ENCODE assay signal across 8 cellular contexts in genomic region chr17:81832608-81833159, GRCh38. TPM values are rescaled to one million over a fixed set of nuclear protein-coding genes. Genes with fewer than 3 reads are reported as not detected.
A peak's percentile ranks its signal among the peaks of the same experiment; 100 is the strongest.
DNase-seq lines count a peak whose midpoint lies in the region; FAIRE-seq and TF ChIP-seq lines count a peak whose summit lies in the region.

No MANE protein-coding gene starts in this region.

- H3K4me3 ChIP-seq in keratinocyte (ENCODE audit: control insufficient read depth in 2 of 3, extremely low read depth in 1 of 3, insufficient read depth in 2 of 3, low read depth in 1 of 3, low read length in 3 of 3): peak overlapping the region; percentile 45 to 56 (median 51)

- H3K9me3 Mint-ChIP-seq in HFFc6: no peaks in the 10 kb centered on the region

- H3K36me3 ChIP-seq in keratinocyte (ENCODE audit: control insufficient read depth in 2 of 2, extremely low read depth in 1 of 2, insufficient read depth in 2 of 2, low read length in 2 of 2): peaks cover 0 to 3% of the 10 kb centered on the region in 2 experiments

- no peaks in the 10 kb centered on the region for H3K36me3 Mint-ChIP-seq in HFFc6 (ENCODE audit: low read depth)

- H3K27ac Mint-ChIP-seq in HFFc6: peak overlapping the region; percentile 95

- no peak for TF ChIP-seq CTCF in GM13977 (IDR thresholded peaks at IDR 0.05; ENCODE audit: extremely low read depth, insufficient read depth, missing control alignments)
- TF ChIP-seq CTCF in HFFc6 (IDR thresholded peaks at IDR 0.05): no peak
- no peak for TF ChIP-seq CTCF in keratinocyte (optimal IDR thresholded peaks at IDR 0.05 in 1 of 3, IDR thresholded peaks at IDR 0.05 in 1 of 3, conservative IDR thresholded peaks at IDR 0.05 in 1 of 3; ENCODE audit: extremely low read depth in 1 of 3, insufficient read depth in 2 of 3, low read length in 3 of 3)

- DNase-seq in GM13977 (ENCODE audit: low spot score) (peak; percentile 66), HFFc6 (peak; percentile 10), OCI-M1 (lab: John Stamatoyannopoulos, UW) (peak; percentile 73), astrocyte of the hippocampus (ENCODE audit: low read depth, low spot score) (peak; percentile 55), keratinocyte (ENCODE audit: low read depth, low spot score) (no peak), NCI-H1092 treated with DMSO at 0.1 percent for 48 hours (lab: John Stamatoyannopoulos, UW) (no peak), T-helper 9 cell (no peak)
- DNase-seq in stimulated activated CD4-positive, alpha-beta T cell treated with anti-CD3 and anti-CD28 coated beads, Interleukin-1b, Interleukin-23, amount 100 ng/mL, for 24 hours (ENCODE audit: low read depth in 4 of 4, low spot score in 1 of 4): peak in 3 of 4 experiments; percentile 21 to 38 (median 25)

- H3K27ac ChIP-seq in keratinocyte (ENCODE audit: control insufficient read depth, insufficient read depth, low read length): no peak overlapping the region

- no peaks in the 10 kb centered on the region for H3K9me3 ChIP-seq in keratinocyte (ENCODE audit: control insufficient read depth, low read depth, low read length)

- H3K9me1 ChIP-seq in keratinocyte (ENCODE audit: control insufficient read depth, extremely low read depth, insufficient read depth, low read length): no peaks in the 10 kb centered on the region

- dilution Hi-C loops in keratinocyte (cut with MboI; ENCODE audit: extremely low pct_ligation_motif_present, low sequenced_read_pairs): no loop called here

- peaks cover 21% of the 10 kb centered on the region for H3K4me1 ChIP-seq in keratinocyte (ENCODE audit: control insufficient read depth, extremely low read depth, insufficient read depth, low read length)

- peaks cover 17% of the 10 kb centered on the region for H3K4me1 Mint-ChIP-seq in HFFc6 (ENCODE audit: low read depth)

- H3K4me3 Mint-ChIP-seq in HFFc6: peak overlapping the region; percentile 86

- H3K4me2 ChIP-seq in keratinocyte (ENCODE audit: control insufficient read depth, extremely low read depth, insufficient read depth, low read depth, low read length): peak overlapping the region; percentile 87

- peak overlapping the region; percentile 4 for H2AFZ ChIP-seq in keratinocyte (ENCODE audit: control insufficient read depth, low read length)

- peaks cover 2% of the 10 kb centered on the region for H3K79me2 ChIP-seq in keratinocyte (ENCODE audit: control insufficient read depth, insufficient read depth, low read length)

- in situ Hi-C loops in GM13977 (cut with MboI; ENCODE audit: low pct_unique_long_range_greater_than_20kb, low sequenced_read_pairs, unreplicated experiment): no loop called here

- peak overlapping the region; percentile 62 for H3K9ac ChIP-seq in keratinocyte (ENCODE audit: control insufficient read depth, extremely low read depth, insufficient read depth, low read length)

- no peaks in the 10 kb centered on the region for H3K27me3 ChIP-seq in keratinocyte (ENCODE audit: control insufficient read depth, extremely low read depth, insufficient read depth, low read length)

- no peaks in the 10 kb centered on the region for H4K20me1 ChIP-seq in keratinocyte (ENCODE audit: control insufficient read depth, extremely low read depth, insufficient read depth, low read length)

- FAIRE-seq in keratinocyte (lab: Jason Lieb, UNC): no peak

- peaks cover 2% of the 10 kb centered on the region; the same call in 1 of the 2 replicates for H3K27me3 Mint-ChIP-seq in HFFc6 (ENCODE audit: insufficient read depth)

RNA-seq across cellular contexts. Expression of gene MCRIP1, which starts 0.4 kb away (rescaled TPM):
- 100 to 1,000 TPM in 2 of 6 experiments, 10 to 100 TPM in 4; 88.0 to 103 (median 92.8) TPM for total RNA-seq in HFFc6 (2021; fragmentation: NEBNext Ultra II Directional; extraction: Animal tissue kit (Norgen Biotek cat#: 25700))
- polyA plus RNA-seq in keratinocyte: 17.7 to 29.1 TPM (median 24.4 TPM) in 3 replicates
- 7.5 TPM for polyA plus RNA-seq in keratinocyte (2011; ENCODE audit: low read depth)
- 17.8 and 50.3 TPM in 2 replicates for polyA plus RNA-seq in keratinocyte (2011; cell fraction: cytosol; rRNA removed)
- polyA plus RNA-seq in keratinocyte (2011; cell fraction: nucleus; rRNA removed): 15.8 and 23.8 TPM in 2 replicates
- polyA plus RNA-seq in keratinocyte (2012; ENCODE audit: low replicate concordance): 16.7 and 30.2 TPM in 2 replicates
- 6.3 to 11.4 TPM (median 7.9 TPM) in 3 replicates for polyA minus RNA-seq in keratinocyte
- polyA minus RNA-seq in keratinocyte (2011; cell fraction: cytosol; rRNA and poly(A)+ RNA removed): 41.6 TPM
- 4.5 and 5.0 TPM in 2 replicates for polyA minus RNA-seq in keratinocyte (2011; cell fraction: nucleus; rRNA and poly(A)+ RNA removed)

RNA-seq across cellular contexts. Expression of gene PPP1R27, which starts 2.2 kb away (rescaled TPM):
- not detected for total RNA-seq in HFFc6 (2021; fragmentation: NEBNext Ultra II Directional; extraction: Animal tissue kit (Norgen Biotek cat#: 25700))
- polyA plus RNA-seq in keratinocyte: 0.12 to 0.99 TPM in 2 of 3 replicates, not detected in the other
- not detected for polyA plus RNA-seq in keratinocyte (2011; ENCODE audit: low read depth)
- polyA plus RNA-seq in keratinocyte (2011; cell fraction: cytosol; rRNA removed): 0.10 and 0.11 TPM in 2 replicates
- polyA plus RNA-seq in keratinocyte (2011; cell fraction: nucleus; rRNA removed): 1.2 and 1.3 TPM in 2 replicates
- polyA plus RNA-seq in keratinocyte (2012; ENCODE audit: low replicate concordance): 0.15 and 1.3 TPM in 2 replicates
- polyA minus RNA-seq in keratinocyte: not detected in 3 replicates
- not detected for polyA minus RNA-seq in keratinocyte (2011; cell fraction: cytosol; rRNA and poly(A)+ RNA removed)
- polyA minus RNA-seq in keratinocyte (2011; cell fraction: nucleus; rRNA and poly(A)+ RNA removed): not detected in 2 replicates

RNA-seq across cellular contexts. Expression of gene P4HB, which starts 27.7 kb away (rescaled TPM):
- total RNA-seq in HFFc6 (2021; fragmentation: NEBNext Ultra II Directional; extraction: Animal tissue kit (Norgen Biotek cat#: 25700)): 100 to 1,000 TPM; 790 to 981 (median 910) TPM
- polyA plus RNA-seq in keratinocyte: 75.2 to 149 TPM (median 110 TPM) in 3 replicates
- polyA plus RNA-seq in keratinocyte (2011; ENCODE audit: low read depth): 1,303 TPM
- polyA plus RNA-seq in keratinocyte (2011; cell fraction: cytosol; rRNA removed): 161 and 187 TPM in 2 replicates
- polyA plus RNA-seq in keratinocyte (2011; cell fraction: nucleus; rRNA removed): 310 and 353 TPM in 2 replicates
- polyA plus RNA-seq in keratinocyte (2012; ENCODE audit: low replicate concordance): 589 and 687 TPM in 2 replicates
- 110 to 568 TPM (median 110 TPM) in 3 replicates for polyA minus RNA-seq in keratinocyte
- 263 TPM for polyA minus RNA-seq in keratinocyte (2011; cell fraction: cytosol; rRNA and poly(A)+ RNA removed)
- polyA minus RNA-seq in keratinocyte (2011; cell fraction: nucleus; rRNA and poly(A)+ RNA removed): 229 and 341 TPM in 2 replicates

RNA-seq across cellular contexts. Expression of gene GCGR, which starts 28.7 kb away (rescaled TPM):
- not detected for total RNA-seq in HFFc6 (2021; fragmentation: NEBNext Ultra II Directional; extraction: Animal tissue kit (Norgen Biotek cat#: 25700))
- not detected in 3 replicates for polyA plus RNA-seq in keratinocyte
- not detected for polyA plus RNA-seq in keratinocyte (2011; ENCODE audit: low read depth)
- polyA plus RNA-seq in keratinocyte (2011; cell fraction: cytosol; rRNA removed): not detected in 2 replicates
- 0.11 and 0.32 TPM in 2 replicates for polyA plus RNA-seq in keratinocyte (2011; cell fraction: nucleus; rRNA removed)
- not detected in 2 replicates for polyA plus RNA-seq in keratinocyte (2012; ENCODE audit: low replicate concordance)
- not detected in 3 replicates for polyA minus RNA-seq in keratinocyte
- not detected for polyA minus RNA-seq in keratinocyte (2011; cell fraction: cytosol; rRNA and poly(A)+ RNA removed)
- polyA minus RNA-seq in keratinocyte (2011; cell fraction: nucleus; rRNA and poly(A)+ RNA removed): not detected in 2 replicates

RNA-seq across cellular contexts. Expression of gene ARHGDIA, which starts 38.5 kb away (rescaled TPM):
- 1,000 to 10,000 TPM in 1 of 6 experiments, 100 to 1,000 TPM in 5; 758 to 1,040 (median 908) TPM for total RNA-seq in HFFc6 (2021; fragmentation: NEBNext Ultra II Directional; extraction: Animal tissue kit (Norgen Biotek cat#: 25700))
- polyA plus RNA-seq in keratinocyte: 51.7 to 280 TPM (median 65.7 TPM) in 3 replicates
- 177 TPM for polyA plus RNA-seq in keratinocyte (2011; ENCODE audit: low read depth)
- 79.2 and 173 TPM in 2 replicates for polyA plus RNA-seq in keratinocyte (2011; cell fraction: cytosol; rRNA removed)
- polyA plus RNA-seq in keratinocyte (2011; cell fraction: nucleus; rRNA removed): 192 and 235 TPM in 2 replicates
- polyA plus RNA-seq in keratinocyte (2012; ENCODE audit: low replicate concordance): 180 and 708 TPM in 2 replicates
- polyA minus RNA-seq in keratinocyte: 26.6 to 165 TPM (median 38.6 TPM) in 3 replicates
- 263 TPM for polyA minus RNA-seq in keratinocyte (2011; cell fraction: cytosol; rRNA and poly(A)+ RNA removed)
- 52.4 and 54.8 TPM in 2 replicates for polyA minus RNA-seq in keratinocyte (2011; cell fraction: nucleus; rRNA and poly(A)+ RNA removed)

Comparison
In these comparisons a context has a peak if more than half of its experiments do, and no peak if none do; other contexts are left out.
1. DNase-seq: peak in GM13977 (single experiment), HFFc6 (single experiment), OCI-M1 (single experiment), astrocyte of the hippocampus (single experiment) and stimulated activated CD4-positive, alpha-beta T cell treated with anti-CD3 and anti-CD28 coated beads, Interleukin-1b, Interleukin-23, amount 100 ng/mL, for 24 hours (3 of 4); none in keratinocyte (single experiment), NCI-H1092 treated with DMSO at 0.1 percent for 48 hours (single experiment) and T-helper 9 cell (single experiment).